Comparison of ENCODE assay signal across 8 cellular contexts in the genomic region with DNA sequence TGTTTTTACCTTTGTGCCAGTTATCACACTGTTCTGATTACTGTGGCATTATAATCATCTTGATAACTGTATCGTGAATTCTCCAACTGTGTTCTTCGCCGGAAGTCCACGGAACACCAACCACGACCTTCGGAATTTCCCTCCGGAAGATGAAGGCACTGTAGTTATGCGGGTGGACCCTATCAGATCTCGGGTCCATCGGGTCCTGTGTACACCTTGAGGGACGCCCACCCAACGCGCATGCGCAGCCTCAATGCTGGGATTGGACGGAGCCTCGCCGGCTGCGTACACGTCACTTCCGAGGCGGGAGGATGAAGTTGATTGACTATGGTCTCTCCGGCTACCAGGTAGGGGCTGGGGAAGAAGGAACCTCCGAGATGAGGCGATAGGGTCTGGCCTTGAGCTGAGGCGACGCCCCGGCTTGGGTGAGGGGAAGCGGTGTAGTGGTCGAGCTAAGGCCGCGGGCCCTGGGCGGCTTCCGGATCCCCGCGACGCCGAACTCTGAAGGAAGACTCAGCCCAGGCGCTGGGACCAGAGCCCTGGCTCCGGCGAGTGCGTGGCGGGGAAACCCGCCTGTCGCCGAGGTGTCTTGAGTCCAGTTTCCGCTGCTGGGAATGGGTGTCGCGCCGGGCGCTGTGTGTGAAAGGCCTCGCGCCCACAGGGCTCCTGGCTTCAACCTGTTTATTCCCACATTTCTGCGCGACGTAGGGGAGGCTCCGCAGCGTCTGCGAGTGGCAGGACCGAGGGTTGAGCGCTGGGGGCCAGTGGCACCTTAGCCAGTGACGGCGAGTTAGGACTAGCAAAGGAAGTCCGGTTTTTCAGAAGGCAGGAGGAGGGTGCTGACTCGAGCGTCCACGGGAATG. TPM values are rescaled to one million over a fixed set of nuclear protein-coding genes. Genes with fewer than 3 reads are reported as not detected.
DNase-seq lines count a peak whose midpoint lies in the region; ATAC-seq, FAIRE-seq and TF ChIP-seq lines count a peak whose summit lies in the region.

Gene DHRS7B, plus strand, starts transcription at position 320 of the 863 bp plus-strand sequence. Its CDS starts 8 bp downstream, at position 328.

- in situ Hi-C loops in mammary epithelial cell (cut with MboI; ENCODE audit: low sequenced_read_pairs in 2 of 2), result loop anchor here (10.0 to 25.0 kb wide), 4 partner anchors 158 to 388 kb away; partner anchors contain the start of gene MAP2K3 (in 1 of the 2)

- H3K4me3 ChIP-seq in ACC112 (ENCODE audit: low read depth, low read length) (peak within 1 kb of the TSS; percentile 89), WERI-Rb-1 (ENCODE audit: low read depth, low read length) (peak within 1 kb of the TSS; percentile 78), mammary epithelial cell (replicated peaks in 1 of 3; ENCODE audit: insufficient read depth in 1 of 3, low read depth in 2 of 3, low read length in 3 of 3) (peak within 1 kb of the TSS; percentile 63 to 97 (median 71)), iPS-20b (ENCODE audit: low read length) (peak within 1 kb of the TSS; percentile 94), small intestine (ENCODE audit: low read depth in 1 of 2, low read length in 2 of 2) (peak within 1 kb of the TSS; percentile 42 to 96)

- H3K27me3 ChIP-seq in ACC112 (ENCODE audit: insufficient read depth, low read length), result no peaks in the 10 kb centered on the region
- H3K27me3 ChIP-seq in WERI-Rb-1 (ENCODE audit: insufficient read depth, low read depth, severe bottlenecking), result no peaks in the 10 kb centered on the region
- no peaks in the 10 kb centered on the region for H3K27me3 ChIP-seq in mammary epithelial cell (ENCODE audit: insufficient read depth, low read length)
- no peaks in the 10 kb centered on the region for H3K27me3 ChIP-seq in iPS-20b (ENCODE audit: insufficient read depth, low read length)
- H3K27me3 ChIP-seq in small intestine (ENCODE audit: control insufficient read depth in 2 of 2, insufficient read depth in 2 of 2, low read length in 2 of 2), result peaks cover 0 to 3% of the 10 kb centered on the region in 2 donors

- peak within 1 kb of the TSS; percentile 76 for H3K9ac ChIP-seq in mammary epithelial cell (ENCODE audit: insufficient read depth, low read length)
- peak within 1 kb of the TSS; percentile 80 for H3K9ac ChIP-seq in iPS-20b (ENCODE audit: low read depth, low read length)

- WGBS in mammary epithelial cell (ENCODE audit: low coverage, missing lambda C conversion rate), result 6% methylated on average over 33 of the region's 66 CpGs
- WGBS in small intestine, 3 donors, result 0 to 1% (median 0%) methylated on average over 52 to 66 of the region's 66 CpGs

- TF ChIP-seq CTCF in WERI-Rb-1 (IDR thresholded peaks at IDR 0.05; ENCODE audit: low read depth, low read length) (no peak), mammary epithelial cell (conservative IDR thresholded peaks at IDR 0.05 in 1 of 2, IDR thresholded peaks at IDR 0.05 in 1 of 2; ENCODE audit: extremely low read depth in 1 of 2, insufficient read depth in 1 of 2, low read depth in 1 of 2, low read length in 2 of 2) (peak in 1 of 2 donors; percentile 14)

- CTCF ChIA-PET in mammary epithelial cell (lab: Charles Lee; ENCODE audit: low non-redundant PET), result no interaction called here

- peak within 1 kb of the TSS; percentile 65 for H3K27ac ChIP-seq in ACC112 (ENCODE audit: low read depth, low read length)
- H3K27ac ChIP-seq in WERI-Rb-1, result peak within 1 kb of the TSS; percentile 77
- H3K27ac ChIP-seq in mammary epithelial cell (ENCODE audit: insufficient read depth, low read depth, low read length), result peak within 1 kb of the TSS; percentile 71
- H3K27ac ChIP-seq in iPS-20b (ENCODE audit: low read length), result peak within 1 kb of the TSS; percentile 52
- peak within 1 kb of the TSS; percentile 83 to 99 for H3K27ac ChIP-seq in small intestine (ENCODE audit: low read depth in 1 of 2, low read length in 1 of 2)

- peak within 1 kb of the TSS; percentile 93 for H2AFZ ChIP-seq in ACC112 (ENCODE audit: low read length, unreplicated experiment)
- peak within 1 kb of the TSS; percentile 88 for H2AFZ ChIP-seq in mammary epithelial cell (ENCODE audit: low read depth, low read length)

- H3K4me1 ChIP-seq in ACC112 (ENCODE audit: control insufficient read depth, insufficient read depth, low read length, unreplicated experiment) (peaks cover 4% of the 10 kb centered on the region), mammary epithelial cell (ENCODE audit: insufficient read depth, low read length) (peaks cover 12% of the 10 kb centered on the region), iPS-20b (ENCODE audit: insufficient read depth, low read length) (peaks cover 6% of the 10 kb centered on the region; the same call in 1 of the 2 replicates), small intestine (ENCODE audit: control insufficient read depth in 2 of 2, insufficient read depth in 1 of 2, low read depth in 1 of 2, low read length in 1 of 2) (peaks cover 0 to 4% of the 10 kb centered on the region in 2 donors)

- no peaks in the 10 kb centered on the region for H4K20me1 ChIP-seq in mammary epithelial cell (ENCODE audit: insufficient read depth, low read length)

- peaks cover 23% of the 10 kb centered on the region for H3K79me2 ChIP-seq in ACC112 (ENCODE audit: control insufficient read depth, insufficient read depth, low read length, unreplicated experiment)
- peaks cover 47% of the 10 kb centered on the region for H3K79me2 ChIP-seq in mammary epithelial cell (ENCODE audit: insufficient read depth, low read length)

- peak within 1 kb of the TSS; percentile 93 for H3K4me2 ChIP-seq in mammary epithelial cell (ENCODE audit: insufficient read depth, low read depth, low read length)

- intact Hi-C loops in mammary epithelial cell (cut with micrococcal nuclease), result loop anchor here (2.0 to 5.0 kb wide), 4 partner anchors 85 to 325 kb away; partner anchors contain the start of genes MAP2K3, TMEM11 and USP22

- BruUV-seq in mammary epithelial cell (replicated peaks; lab: Mats Ljungman, UMichigan), result TSS peak; percentile 78

- no peak for FAIRE-seq in small intestine (lab: Jason Lieb, UNC)

- H3K9me3 ChIP-seq in WERI-Rb-1 (ENCODE audit: severe bottlenecking) (no peaks in the 10 kb centered on the region), mammary epithelial cell (replicated peaks; ENCODE audit: insufficient read depth, low read length) (no peaks in the 10 kb centered on the region), iPS-20b (ENCODE audit: insufficient read depth, low read depth, low read length) (no peaks in the 10 kb centered on the region), small intestine (ENCODE audit: control insufficient read depth, low read depth) (no peaks in the 10 kb centered on the region)

- DNase-seq in NCI-H2196 (lab: John Stamatoyannopoulos, UW; ENCODE audit: unreplicated experiment) (peak; percentile 87), WERI-Rb-1 (peak; percentile 98), mammary epithelial cell (peak; percentile 95), small intestine (peak; percentile 99)

- H3K36me3 ChIP-seq in ACC112 (ENCODE audit: insufficient read depth, low read length) (no peaks in the 10 kb centered on the region), WERI-Rb-1 (no peaks in the 10 kb centered on the region), mammary epithelial cell (ENCODE audit: insufficient read depth, low read length) (no peaks in the 10 kb centered on the region), iPS-20b (ENCODE audit: insufficient read depth, low read depth, low read length) (no peaks in the 10 kb centered on the region), small intestine (ENCODE audit: control insufficient read depth in 2 of 2, insufficient read depth in 2 of 2, low read length in 2 of 2) (no peaks in the 10 kb centered on the region)

- ATAC-seq in GM18868 (IDR thresholded peaks at IDR 0.05; ENCODE audit: unreplicated experiment) (peak; percentile 90), HG03108 (IDR thresholded peaks at IDR 0.05; ENCODE audit: unreplicated experiment) (peak; percentile 84)

- dilution Hi-C loops in mammary epithelial cell (cut with HindIII; ENCODE audit: low sequenced_read_pairs), result no loop called here

RNA-seq across cellular contexts. Expression of gene DHRS7B, which starts in this region (rescaled TPM):
- total RNA-seq in mammary epithelial cell, result 10 to 100 TPM; 27.3 to 29.5 TPM
- polyA plus RNA-seq in mammary epithelial cell (51.3 TPM), small intestine (10 to 100 TPM; 23.5 to 33.7 (median 27.3) TPM)
- 58.2 TPM for polyA minus RNA-seq in mammary epithelial cell

Comparison
In these comparisons a context has a peak if more than half of its experiments do, and no peak if none do; other contexts are left out.
1. Peak in every context shown above with its lines: DNase-seq, ATAC-seq, H3K4me3 ChIP-seq and H3K27ac ChIP-seq.